ENCODE assay signal across 22 cellular contexts in genomic region chr7:49513939-49514338, GRCh38.
DNase-seq lines count a peak whose midpoint lies in the region; TF ChIP-seq lines count a peak whose summit lies in the region.
"Had no signal": no experiment of that assay in that cellular context is flagged by ENCODE, and none has a peak within 500 bp of the region (broad histone marks: within the 10 kb centered on the region; RNA-seq: fewer than 3 reads in every experiment).

No MANE protein-coding gene starts in this region.

- H4K20me1 ChIP-seq in osteoblast (ENCODE audit: insufficient read depth, low read length) = no peaks in the 10 kb centered on the region

- no peak overlapping the region for H2AK5ac ChIP-seq in mesendoderm (ENCODE audit: low read length)

- no peaks in the 10 kb centered on the region for H3K9me3 Mint-ChIP-seq in MCF 10A (ENCODE audit: unreplicated experiment)
- H3K9me3 Mint-ChIP-seq: type B pancreatic cell had no signal

- no peak overlapping the region for H4K5ac ChIP-seq in mesendoderm (ENCODE audit: low read length)

- H3K36me3 ChIP-seq in mesendoderm (ENCODE audit: control insufficient read depth, insufficient read depth, low read length) = no peaks in the 10 kb centered on the region
- H3K36me3 ChIP-seq in osteoblast (ENCODE audit: insufficient read depth, low read length) = no peaks in the 10 kb centered on the region
- H3K36me3 ChIP-seq: right lobe of liver had no signal

- no CpG with 5 or more reads among the region's 3 CpGs for WGBS in mesendoderm (ENCODE audit: extremely low coverage, insufficient coverage, low lambda C conversion rate)

- no peaks in the 10 kb centered on the region for H3K4me1 Mint-ChIP-seq in MCF 10A (ENCODE audit: insufficient read depth, unreplicated experiment)
- H3K4me1 Mint-ChIP-seq: WTC11 had no signal

- no peak overlapping the region for H2AFZ ChIP-seq in osteoblast (ENCODE audit: low read length)

- no peak overlapping the region for H3K4ac ChIP-seq in mesendoderm (ENCODE audit: low read depth, low read length)

- H2BK15ac ChIP-seq in mesendoderm (replicated peaks; ENCODE audit: low read depth) = no peak overlapping the region

- no peak overlapping the region for H3K4me3 ChIP-seq in mesendoderm (ENCODE audit: low read length)
- H3K4me3 ChIP-seq in osteoblast (ENCODE audit: insufficient read depth, low read length) = no peak overlapping the region
- H3K4me3 ChIP-seq: right lobe of liver had no signal

- H3K18ac ChIP-seq in mesendoderm (ENCODE audit: low read length) = no peak overlapping the region

- peaks cover 40% of the 10 kb centered on the region for H3K27me3 Mint-ChIP-seq in MCF 10A (ENCODE audit: insufficient read depth, unreplicated experiment)
- H3K27me3 Mint-ChIP-seq: type B pancreatic cell had no signal

- CTCF ChIA-PET in MCF 10A (lab: Yijun Ruan, JAX) = no interaction called here

- no peak overlapping the region for H3K4me3 Mint-ChIP-seq in MCF 10A (ENCODE audit: unreplicated experiment)
- H3K4me3 Mint-ChIP-seq: HFFc6, type B pancreatic cell, WTC11 had no signal

- DNase-seq in DMS79 treated with DMSO at 0.1 percent for 48 hours (lab: John Stamatoyannopoulos, UW) (peak; percentile 6), DMS79 (lab: John Stamatoyannopoulos, UW) (no peak), NCI-H128 (lab: John Stamatoyannopoulos, UW; ENCODE audit: unreplicated experiment) (peak; percentile 72), NOMO-1 treated with dmso at 0.1 percent for 144 hours (lab: John Stamatoyannopoulos, UW; ENCODE audit: unreplicated experiment) (peak; percentile 35), mesendoderm (peak; percentile 8), osteoblast (ENCODE audit: insufficient read length, low spot score, missing footprints) (no peak), MCF 10A (ENCODE audit: unreplicated experiment) (no peak)
- DNase-seq in activated CD4-positive, alpha-beta T cell treated with anti-CD3 and anti-CD28 coated beads for 4 hours = no peak
- DNase-seq: 8988T; activated CD4-positive, alpha-beta T cell treated with anti-CD3 and anti-CD28 coated beads, Interleukin-2, amount 50 U/mL, for 4 hours; activated CD8-positive, alpha-beta memory T cell treated with anti-CD3 and anti-CD28 coated beads, Interleukin-2, amount 50 U/mL, for 48 hours; effector CD4-positive, alpha-beta T cell; HFFc6; hypothalamus; islet precursor cell; Kasumi-1; NCI-H226; occipital lobe; right lobe of liver; T-helper 9 cell had no signal

- H3K23ac ChIP-seq in mesendoderm (ENCODE audit: low read length) = no peak overlapping the region

- H3K9ac ChIP-seq in mesendoderm (ENCODE audit: low read length) = no peak overlapping the region

- H3K27me3 ChIP-seq in mesendoderm (ENCODE audit: insufficient read depth, low read length, poor library complexity) (no peaks in the 10 kb centered on the region), osteoblast (ENCODE audit: insufficient read depth, low read length) (no peaks in the 10 kb centered on the region)
- H3K27me3 ChIP-seq: right lobe of liver had no signal

- peaks cover 6% of the 10 kb centered on the region for H3K36me3 Mint-ChIP-seq in MCF 10A (ENCODE audit: insufficient read depth, unreplicated experiment)
- H3K36me3 Mint-ChIP-seq: type B pancreatic cell had no signal

- H3K79me1 ChIP-seq in mesendoderm (ENCODE audit: low read length) = no peaks in the 10 kb centered on the region

- H3K79me2 ChIP-seq in mesendoderm (ENCODE audit: control insufficient read depth, insufficient read depth, low read length) (no peaks in the 10 kb centered on the region), osteoblast (ENCODE audit: insufficient read depth, low read length) (no peaks in the 10 kb centered on the region)

- no TSS peak for BruUV-seq in MCF 10A (replicated peaks; lab: Mats Ljungman, UMichigan)

- H4K8ac ChIP-seq in mesendoderm (ENCODE audit: low read depth, low read length) = no peak overlapping the region

- no peak overlapping the region for H2BK5ac ChIP-seq in mesendoderm (ENCODE audit: low read length)

- intact Hi-C loops in MCF 10A (cut with micrococcal nuclease) = no loop called here

- no peak overlapping the region for H3K56ac ChIP-seq in mesendoderm (ENCODE audit: low read length)

- H3K4me2 ChIP-seq in mesendoderm (ENCODE audit: low read length) = no peak overlapping the region
- no peak overlapping the region for H3K4me2 ChIP-seq in osteoblast (ENCODE audit: insufficient read depth, low read length)

- no peak overlapping the region for H2BK120ac ChIP-seq in mesendoderm (ENCODE audit: low read depth, low read length)

- H3K4me1 ChIP-seq in mesendoderm (ENCODE audit: control insufficient read depth, low read depth, low read length) (no peaks in the 10 kb centered on the region), osteoblast (ENCODE audit: insufficient read depth, low read length) (no peaks in the 10 kb centered on the region)
- H3K4me1 ChIP-seq: right lobe of liver had no signal

- no peak for TF ChIP-seq CTCF in osteoblast (IDR thresholded peaks at IDR 0.05; ENCODE audit: extremely low read depth, low read depth, low read length)
- TF ChIP-seq CTCF in MCF 10A (IDR thresholded peaks at IDR 0.05; ENCODE audit: unreplicated experiment) = no peak

- H3K27ac Mint-ChIP-seq in MCF 10A (ENCODE audit: low read depth, unreplicated experiment) = no peak overlapping the region
- H3K27ac Mint-ChIP-seq: HFFc6, type B pancreatic cell, WTC11 had no signal

- POLR2A ChIA-PET in MCF 10A (lab: Yijun Ruan, JAX) = no interaction called here

- H3K9me3 ChIP-seq in osteoblast (ENCODE audit: low read depth, low read length) = no peaks in the 10 kb centered on the region
- H3K9me3 ChIP-seq: right lobe of liver had no signal

- no peak overlapping the region for H3K27ac ChIP-seq in mesendoderm (ENCODE audit: low read depth, low read length)
- H3K27ac ChIP-seq in osteoblast (ENCODE audit: low read depth, low read length) = no peak overlapping the region
- H3K27ac ChIP-seq: right lobe of liver had no signal

Comparison
In these comparisons a context has a peak if more than half of its experiments do, and no peak if none do; other contexts are left out.
1. DNase-seq: peak in DMS79 treated with DMSO at 0.1 percent for 48 hours (single experiment), NCI-H128 (single experiment), NOMO-1 treated with dmso at 0.1 percent for 144 hours (single experiment) and mesendoderm (single experiment); none in DMS79 (single experiment), activated CD4-positive, alpha-beta T cell treated with anti-CD3 and anti-CD28 coated beads for 4 hours (0 of 2), osteoblast (single experiment) and MCF 10A (single experiment).